9 cellular contexts compared by ENCODE assay signal in genomic region chr19:8161135-8161646, GRCh38. TPM values are rescaled to one million over a fixed set of nuclear protein-coding genes. Genes with fewer than 3 reads are reported as not detected.
DNase-seq lines count a peak whose midpoint lies in the region; ATAC-seq and TF ChIP-seq lines count a peak whose summit lies in the region.
"Had no signal": no experiment of that assay in that cellular context is flagged by ENCODE, and none has a peak within 500 bp of the region (broad histone marks: within the 10 kb centered on the region; RNA-seq: fewer than 3 reads in every experiment).

No MANE protein-coding gene starts in this region.

- peaks cover 3 to 8% (median 7%) of the 10 kb centered on the region in 3 donors for H3K27me3 Mint-ChIP-seq in naive B cell

- TF ChIP-seq RAD21 in SK-N-SH (IDR thresholded peaks at IDR 0.05; ENCODE audit: low read length) = no peak

- no peaks in the 10 kb centered on the region for H3K79me2 ChIP-seq in SK-N-SH (ENCODE audit: insufficient read depth)

- H3K27ac Mint-ChIP-seq in naive B cell = peak overlapping the region in 1 of 6 donors; percentile 43

- no peaks in the 10 kb centered on the region for H3K4me1 ChIP-seq in SK-N-SH (ENCODE audit: control insufficient read depth in 1 of 2, insufficient read depth in 2 of 2, low read depth in 1 of 2, low read length in 1 of 2)

- H3K4me3 ChIP-seq in Jurkat, Clone E6-1 (ENCODE audit: low read length) = no peak overlapping the region
- no peak overlapping the region for H3K4me3 ChIP-seq in SK-N-SH (ENCODE audit: low read depth in 2 of 2, low read length in 1 of 2)

- H3K9me3 ChIP-seq in SK-N-SH = no peaks in the 10 kb centered on the region

- no peak overlapping the region for H3K4me2 ChIP-seq in SK-N-SH

- H3F3A ChIP-seq in SK-N-SH (replicated peaks; ENCODE audit: insufficient read depth) = no peaks in the 10 kb centered on the region

- CTCF ChIA-PET in SK-N-SH (lab: Yijun Ruan, JAX) = no interaction called here

- TF ChIP-seq CTCF in SK-N-SH (IDR thresholded peaks at IDR 0.05) = no peak

- H3K4me1 Mint-ChIP-seq in naive B cell = peaks cover 16 to 24% (median 18%) of the 10 kb centered on the region in 3 donors

- no peaks in the 10 kb centered on the region for H4K20me1 ChIP-seq in SK-N-SH (ENCODE audit: insufficient read depth)

- DNase-seq in NCI-H526 (lab: John Stamatoyannopoulos, UW) (peak; percentile 16 to 45), NCI-H526 treated with DMSO at 0.1 percent for 48 hours (lab: John Stamatoyannopoulos, UW) (no peak), SK-N-SH (peak; percentile 40), naive B cell (peak; percentile 36), epidermal melanocyte (ENCODE audit: insufficient read length, low spot score) (no peak), NCI-H187 (lab: John Stamatoyannopoulos, UW) (no peak)
- DNase-seq in Jurkat, Clone E6-1 (ENCODE audit: low read depth, low spot score) = peak; percentile 76
- DNase-seq: kidney glomerular epithelial cell had no signal

- ATAC-seq in naive B cell (ENCODE audit: low read depth in 2 of 2) (peak; percentile 37 to 79), GM21723 (IDR thresholded peaks at IDR 0.05; ENCODE audit: unreplicated experiment) (no peak)

- POLR2A ChIA-PET in SK-N-SH (lab: Yijun Ruan, JAX) = no interaction called here

- no peak overlapping the region for H3K4me3 Mint-ChIP-seq in naive B cell

- no peak for TF ChIP-seq EP300 in SK-N-SH (IDR thresholded peaks at IDR 0.05; ENCODE audit: borderline replicate concordance in 1 of 2, low read depth in 1 of 2, low read length in 1 of 2)

- H2AFZ ChIP-seq in SK-N-SH (ENCODE audit: low read depth) = no peak overlapping the region

- H3K27ac ChIP-seq in SK-N-SH (ENCODE audit: low read depth in 2 of 2, low read length in 1 of 2) = no peak overlapping the region

- no peaks in the 10 kb centered on the region for H3K9me3 Mint-ChIP-seq in naive B cell

- H3K36me3 ChIP-seq in SK-N-SH (replicated peaks in 1 of 2; ENCODE audit: control insufficient read depth in 1 of 2, insufficient read depth in 2 of 2, low read length in 1 of 2) = no peaks in the 10 kb centered on the region

- no peaks in the 10 kb centered on the region for H3K9me2 ChIP-seq in SK-N-SH

- H3K27me3 ChIP-seq in SK-N-SH (ENCODE audit: insufficient read depth) = no peaks in the 10 kb centered on the region

- H3K9ac ChIP-seq in SK-N-SH = no peak overlapping the region

- 65% methylated on average over 11 of the region's 12 CpGs for WGBS in SK-N-SH (ENCODE audit: low lambda C conversion rate)

- H3K36me3 Mint-ChIP-seq in naive B cell = no peaks in the 10 kb centered on the region

TF ChIP-seq in SK-N-SH, 30 proteins besides CTCF, POLR2A, EP300 and RAD21:
- TF ChIP-seq EZH2phosphoT487 (IDR thresholded peaks at IDR 0.05; ENCODE audit: borderline replicate concordance, low read depth) (no peak), JUND (IDR thresholded peaks at IDR 0.05) (no peak), GABPA (IDR thresholded peaks at IDR 0.05; ENCODE audit: low read depth) (no peak)

RNA-seq across cellular contexts. Expression of gene FBN3, which starts 11.8 kb away (rescaled TPM):
- 4.7 TPM for polyA plus RNA-seq in Jurkat, Clone E6-1 (2012; ENCODE audit: insufficient read depth, insufficient read length)
- not detected in 2 replicates for polyA plus RNA-seq in SK-N-SH (2012; rRNA removed)
- polyA plus RNA-seq in SK-N-SH (2012; cell fraction: cytosol; rRNA removed) = not detected in 2 replicates
- 0.04 and 0.20 TPM in 2 replicates for polyA plus RNA-seq in SK-N-SH (2012; cell fraction: nucleus; rRNA removed)
- polyA plus RNA-seq in naive B cell (ENCODE audit: low read depth in 6 of 6) = not detected

RNA-seq across cellular contexts. Expression of gene CERS4, which starts 48.0 kb away (rescaled TPM):
- polyA plus RNA-seq in Jurkat, Clone E6-1 (2012; ENCODE audit: insufficient read depth, insufficient read length) = 16.3 TPM
- polyA plus RNA-seq in SK-N-SH (2012; rRNA removed) = 36.5 and 41.4 TPM in 2 replicates
- 19.7 and 28.8 TPM in 2 replicates for polyA plus RNA-seq in SK-N-SH (2012; cell fraction: cytosol; rRNA removed)
- 33.0 and 44.4 TPM in 2 replicates for polyA plus RNA-seq in SK-N-SH (2012; cell fraction: nucleus; rRNA removed)
- 10 to 100 TPM; 36.3 to 53.3 (median 43.7) TPM for polyA plus RNA-seq in naive B cell (ENCODE audit: low read depth in 6 of 6)

Comparison
In these comparisons a context has a peak if more than half of its experiments do, and no peak if none do; other contexts are left out.
1. DNase-seq: peak in NCI-H526 (2 of 2), Jurkat, Clone E6-1 (single experiment), SK-N-SH (single experiment) and naive B cell (single experiment); none in NCI-H526 treated with DMSO at 0.1 percent for 48 hours (single experiment), epidermal melanocyte (single experiment) and NCI-H187 (0 of 2).